4 cellular contexts compared by ENCODE assay signal in the genomic region with DNA sequence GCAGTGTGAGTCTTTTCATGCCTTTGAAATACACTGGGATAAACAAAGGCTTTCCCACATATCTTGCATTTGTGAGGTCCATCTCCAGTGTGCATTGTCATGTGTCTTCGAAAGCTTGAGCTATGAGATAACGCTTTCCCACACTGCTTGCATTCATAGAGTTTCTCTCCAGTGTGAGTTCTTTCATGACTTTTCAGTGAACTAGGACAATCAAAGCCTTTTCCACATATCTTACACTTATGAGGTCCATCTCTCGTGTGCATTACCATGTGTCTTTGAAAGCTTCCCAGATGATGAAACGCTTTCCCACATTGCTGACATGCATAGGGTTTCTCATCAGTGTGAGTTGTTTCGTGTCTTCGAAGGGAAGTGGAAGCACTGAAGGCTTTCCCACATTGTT. TPM values are rescaled to one million over a fixed set of nuclear protein-coding genes. Genes with fewer than 3 reads are reported as not detected.
DNase-seq lines count a peak whose midpoint lies in the region; TF ChIP-seq lines count a peak whose summit lies in the region.
"Not testable (repeated sequence)": the region's sequence is repeated elsewhere in the genome, so short reads cannot be mapped to it uniquely, and the experiment has no call there.

No MANE protein-coding gene starts in this region.

- POLR2A ChIA-PET in HEK293 (lab: Yijun Ruan, JAX), result not testable (repeated sequence)

- not testable (repeated sequence) for TF ChIP-seq CTCF in HEK293 (tag by site-specific recombination; IDR thresholded peaks at IDR 0.05); endodermal cell (conservative IDR thresholded peaks at IDR 0.05); liver (IDR thresholded peaks at IDR 0.05; ENCODE audit: low read depth, low read length, missing input control)

- not testable (repeated sequence) for TF ChIP-seq RAD21 in liver (IDR thresholded peaks at IDR 0.05)

- not testable (repeated sequence) for H3K27me3 ChIP-seq in adipocyte (replicated peaks; ENCODE audit: control insufficient read depth, insufficient read depth, low read length); endodermal cell (ENCODE audit: control insufficient read depth, insufficient read depth, low read length, poor library complexity, severe bottlenecking); liver (ENCODE audit: control insufficient read depth in 4 of 4, insufficient read depth in 4 of 4, low read length in 3 of 4)

- H3K9me3 ChIP-seq in HEK293 (ENCODE audit: control insufficient read depth, insufficient read depth, low read depth, low read length), result not testable (repeated sequence)
- H3K9me3 ChIP-seq in adipocyte (ENCODE audit: control insufficient read depth, low read length), result peaks cover 32% of the 10 kb centered on the region
- H3K9me3 ChIP-seq in endodermal cell (ENCODE audit: control insufficient read depth, low read length), result peaks cover 30% of the 10 kb centered on the region
- H3K9me3 ChIP-seq in liver (ENCODE audit: control insufficient read depth in 4 of 4, low read length in 3 of 4), result peaks cover 3 to 43% (median 15%) of the 10 kb centered on the region in 4 donors

- H3K36me3 ChIP-seq in HEK293 (ENCODE audit: control insufficient read depth in 2 of 2, insufficient read depth in 1 of 2, low read length in 2 of 2) (peaks cover 0 to 35% of the 10 kb centered on the region in 2 experiments; a peak in 1 of 3 replicates), adipocyte (ENCODE audit: control insufficient read depth, insufficient read depth, low read length, severe bottlenecking) (peaks cover 32% of the 10 kb centered on the region), endodermal cell (ENCODE audit: control insufficient read depth, insufficient read depth, low read length) (peaks cover 23% of the 10 kb centered on the region), liver (ENCODE audit: control insufficient read depth in 4 of 4, insufficient read depth in 3 of 4, low read depth in 1 of 4, low read length in 3 of 4) (peaks cover 5 to 30% (median 27%) of the 10 kb centered on the region in 4 donors)

- peaks cover 82% of the 10 kb centered on the region for H3K9me3 Mint-ChIP-seq in endodermal cell

- H3K9ac ChIP-seq in adipocyte (ENCODE audit: low read length); endodermal cell (ENCODE audit: extremely low read depth, low read length, poor library complexity, severe bottlenecking); liver (ENCODE audit: low read depth in 1 of 2, low read length in 2 of 2): not testable (repeated sequence)

- DNase-seq in adipocyte (ENCODE audit: low read depth); endodermal cell: not testable (repeated sequence)

- not testable (repeated sequence) for H3K4me3 Mint-ChIP-seq in endodermal cell

- not testable (repeated sequence) for H3K4me3 ChIP-seq in HEK293 (ENCODE audit: low read depth, low read length)
- H3K4me3 ChIP-seq in adipocyte (ENCODE audit: low read length) (peak overlapping the region; percentile 24), endodermal cell (ENCODE audit: low read length) (peak overlapping the region; percentile 19), liver (ENCODE audit: low read depth in 1 of 3, low read length in 3 of 3) (peak overlapping the region in 2 of 3 donors; percentile 4 to 69)

- 89 to 95% methylated on average over 6 of the region's 6 CpGs for WGBS in endodermal cell (ENCODE audit: insufficient coverage in 1 of 2, insufficient read length in 1 of 2), 2 experiments
- 97% methylated on average over 6 of the region's 6 CpGs for WGBS in liver

- not testable (repeated sequence) for H3K27me3 Mint-ChIP-seq in endodermal cell (ENCODE audit: insufficient read depth)

- H3K36me3 Mint-ChIP-seq in endodermal cell (ENCODE audit: low read depth), result peaks cover 75% of the 10 kb centered on the region

- not testable (repeated sequence) for H3K4me1 Mint-ChIP-seq in endodermal cell

- H3K4me1 ChIP-seq in HEK293 (ENCODE audit: control insufficient read depth, insufficient read depth, low read length); adipocyte (ENCODE audit: control insufficient read depth, insufficient read depth, low read length); endodermal cell (ENCODE audit: control insufficient read depth, insufficient read depth, low read length); liver (ENCODE audit: control insufficient read depth in 4 of 4, insufficient read depth in 4 of 4, low read length in 3 of 4): not testable (repeated sequence)

- H3K27ac Mint-ChIP-seq in endodermal cell, result not testable (repeated sequence)

- H3K27ac ChIP-seq in HEK293 (ENCODE audit: extremely low read depth, low read depth, low read length); endodermal cell (ENCODE audit: low read depth, low read length); liver (ENCODE audit: low read depth in 1 of 2, low read length in 2 of 2): not testable (repeated sequence)

- CTCF ChIA-PET in HEK293 (lab: Yijun Ruan, JAX), result not testable (repeated sequence)

TF ChIP-seq in HEK293, 187 proteins besides CTCF, POLR2A, EP300 and RAD21:
- peak; percentile 51 for TF ChIP-seq SETDB1 (IDR thresholded peaks at IDR 0.05; ENCODE audit: insufficient read length, low read length)

RNA-seq across cellular contexts. Expression of gene ZNF799, which starts 9.9 kb away (rescaled TPM):
- total RNA-seq in endodermal cell, result 1 to 10 TPM; 8.6 to 9.1 TPM
- polyA plus RNA-seq in endodermal cell (2013, experiment 1 of 2), result 4.3 TPM
- 4.3 TPM for polyA plus RNA-seq in endodermal cell (2013, experiment 2 of 2)
- total RNA-seq in liver, result 1 to 10 TPM; 2.8 to 5.3 TPM
- 1 to 10 TPM; 1.6 to 2.2 TPM for polyA plus RNA-seq in liver

RNA-seq across cellular contexts. Expression of gene ZNF442, which starts 25.7 kb away (rescaled TPM):
- total RNA-seq in endodermal cell, result 1 to 10 TPM; 2.7 to 3.5 TPM
- 2.5 TPM for polyA plus RNA-seq in endodermal cell (2013, experiment 1 of 2)
- 2.4 TPM for polyA plus RNA-seq in endodermal cell (2013, experiment 2 of 2)
- 1 to 10 TPM; 2.8 to 4.2 TPM for total RNA-seq in liver
- polyA plus RNA-seq in liver, result under 1 TPM; 0.49 to 0.67 TPM

RNA-seq across cellular contexts. Expression of gene ZNF443, which starts 49.7 kb away (rescaled TPM):
- 10 to 100 TPM; 14.3 to 18.6 TPM for total RNA-seq in endodermal cell
- polyA plus RNA-seq in endodermal cell (2013, experiment 1 of 2), result 6.6 TPM
- 7.2 TPM for polyA plus RNA-seq in endodermal cell (2013, experiment 2 of 2)
- 1 to 10 TPM; 2.6 to 7.4 TPM for total RNA-seq in liver
- polyA plus RNA-seq in liver, result 1 to 10 TPM; 1.1 to 1.9 TPM

RNA-seq across cellular contexts. Expression of gene ZNF563, which starts 57.7 kb away (rescaled TPM):
- 1 to 10 TPM; 2.2 to 3.1 TPM for total RNA-seq in endodermal cell
- 1.7 TPM for polyA plus RNA-seq in endodermal cell (2013, experiment 1 of 2)
- 1.3 TPM for polyA plus RNA-seq in endodermal cell (2013, experiment 2 of 2)
- total RNA-seq in liver, result 10 to 100 TPM in 1 of 2 donors, 1 to 10 TPM in 1; 6.2 to 15.8 TPM
- polyA plus RNA-seq in liver, result 1 to 10 TPM; 2.5 to 7.6 TPM
